In genomic region chr16:28876016-28876659, GRCh38 we compare ENCODE assay signal across 24 cellular contexts. TPM values are rescaled to one million over a fixed set of nuclear protein-coding genes. Genes with fewer than 3 reads are reported as not detected.
DNase-seq lines count a peak whose midpoint lies in the region; ATAC-seq and TF ChIP-seq lines count a peak whose summit lies in the region.
"Had no signal": no experiment of that assay in that cellular context is flagged by ENCODE, and none has a peak within 500 bp of the region (broad histone marks: within the 10 kb centered on the region; RNA-seq: fewer than 3 reads in every experiment).

No MANE protein-coding gene starts in this region.

- TF ChIP-seq CTCF in HEK293 (tag by site-specific recombination; IDR thresholded peaks at IDR 0.05): no peak
- no peak for TF ChIP-seq CTCF in gastrocnemius medialis (IDR thresholded peaks at IDR 0.05 in 4 of 5, conservative IDR thresholded peaks at IDR 0.05 in 1 of 5)

- H3K36me3 ChIP-seq in HEK293 (ENCODE audit: control insufficient read depth in 2 of 2, insufficient read depth in 1 of 2, low read length in 2 of 2): peaks cover 4 to 32% of the 10 kb centered on the region in 2 experiments; a peak in 2 of 3 replicates
- H3K36me3 ChIP-seq in SJCRH30: peaks cover under 1% of the 10 kb centered on the region; the same call in 1 of the 2 replicates
- peaks cover 0 to 21% of the 10 kb centered on the region in 2 donors for H3K36me3 ChIP-seq in gastrocnemius medialis
- H3K36me3 ChIP-seq: breast epithelium, colonic mucosa had no signal

- peaks cover 11% of the 10 kb centered on the region for H3K4me1 ChIP-seq in HEK293 (ENCODE audit: control insufficient read depth, insufficient read depth, low read length)
- H3K4me1 ChIP-seq in SJCRH30: peaks cover 44% of the 10 kb centered on the region
- peaks cover 38 to 56% of the 10 kb centered on the region in 2 donors for H3K4me1 ChIP-seq in gastrocnemius medialis

- H3K4me3 ChIP-seq in HEK293 (ENCODE audit: low read depth, low read length) (no peak overlapping the region), SJCRH30 (peak overlapping the region; percentile 30), gastrocnemius medialis (no peak overlapping the region)
- H3K4me3 ChIP-seq: breast epithelium, colonic mucosa, tibial artery had no signal

- peak overlapping the region; percentile 49; the same call in 1 of the 2 replicates for H3K27ac ChIP-seq in HEK293 (ENCODE audit: extremely low read depth, low read depth, low read length)
- H3K27ac ChIP-seq in SJCRH30: peak overlapping the region; percentile 93
- H3K27ac ChIP-seq in gastrocnemius medialis: peak overlapping the region; percentile 83 to 92 (median 90)
- H3K27ac ChIP-seq: breast epithelium, colonic mucosa, tibial artery had no signal

- POLR2A ChIA-PET in HEK293 (lab: Yijun Ruan, JAX): interaction anchor here (2.5 kb wide), 1 partner anchor 12 kb away, joined by 13 read pairs; the partner anchor contains the start of gene SH2B1

- ATAC-seq in gastrocnemius medialis: no peak
- ATAC-seq: CD8-positive, alpha-beta T cell; naive thymus-derived CD4-positive, alpha-beta T cell; stimulated activated naive CD8-positive, alpha-beta T cell treated with anti-CD3 and anti-CD28 coated beads, Interleukin-15, amount 100 ng/mL, for 72 hours had no signal

- intact Hi-C loops in gastrocnemius medialis (cut with DNase I; ENCODE audit: low total_unique reads): loop anchor here (10.0 kb wide), 1 partner anchor 341 kb away; the partner anchor contains the start of gene NUPR1

- CTCF ChIA-PET in HEK293 (lab: Yijun Ruan, JAX): no interaction called here

- no peaks in the 10 kb centered on the region for H3K9me3 ChIP-seq in HEK293 (ENCODE audit: control insufficient read depth, insufficient read depth, low read depth, low read length)
- H3K9me3 ChIP-seq in SJCRH30 (replicated peaks): no peaks in the 10 kb centered on the region
- no peaks in the 10 kb centered on the region for H3K9me3 ChIP-seq in gastrocnemius medialis
- H3K9me3 ChIP-seq: breast epithelium, colonic mucosa, SK-N-SH, tibial artery had no signal

- TF ChIP-seq POLR2A in gastrocnemius medialis (IDR thresholded peaks at IDR 0.05): no peak

- DNase-seq in SJCRH30: peak; percentile 30 to 53
- DNase-seq in kidney glomerular epithelial cell (lab: John Stamatoyannopoulos, UW): peak; percentile 24
- DNase-seq in gastrocnemius medialis: peak in 1 of 2 donors; percentile 53
- no peak for DNase-seq in SKM-1 (lab: John Stamatoyannopoulos, UW; ENCODE audit: unreplicated experiment)
- DNase-seq in midbrain (lab: John Stamatoyannopoulos, UW): no peak
- DNase-seq in iPS-NIHi11 (ENCODE audit: low spot score): no peak
- DNase-seq: activated CD4-positive, alpha-beta T cell treated with anti-CD3 and anti-CD28 coated beads for 4 hours; activated naive CD4-positive, alpha-beta T cell treated with Interleukin-2 at 50 U/mL for 16 hours; activated T-cell treated with anti-CD3 and anti-CD28 coated beads, Interleukin-2, amount 50 U/mL, for 48 hours; amniotic stem cell; CD8-positive, alpha-beta T cell; colonic mucosa; mammary epithelial cell; naive thymus-derived CD4-positive, alpha-beta T cell; NCI-H1436; NCI-H2107; NCI-H510A treated with DMSO at 0.1 percent for 48 hours; retina; SK-N-SH; stimulated activated CD4-positive, alpha-beta T cell treated with anti-CD3 and anti-CD28 coated beads, Interleukin-15, amount 100 ng/mL, for 24 hours; stimulated activated naive CD8-positive, alpha-beta T cell treated with anti-CD3 and anti-CD28 coated beads, Interleukin-15, amount 100 ng/mL, for 72 hours; tibial artery had no signal

- no peaks in the 10 kb centered on the region for H3K27me3 ChIP-seq in SJCRH30
- H3K27me3 ChIP-seq in gastrocnemius medialis: no peaks in the 10 kb centered on the region
- H3K27me3 ChIP-seq: breast epithelium, colonic mucosa had no signal

- in situ Hi-C loops in gastrocnemius medialis (cut with MboI; ENCODE audit: low sequenced_read_pairs in 4 of 4): loop anchor here in 1 of 4 donors (10.0 kb wide), 1 partner anchor 69 kb away; no protein-coding TSS in a partner anchor

TF ChIP-seq in HEK293, 187 proteins besides CTCF, POLR2A, EP300 and RAD21 (continues in another document):
- TF ChIP-seq ZSCAN4 (tag by site-specific recombination; IDR thresholded peaks at IDR 0.05): no peak
- no peak for TF ChIP-seq KLF7 (tag by site-specific recombination; IDR thresholded peaks at IDR 0.05; ENCODE audit: borderline replicate concordance)
- TF ChIP-seq ZNF10 (tag by site-specific recombination; IDR thresholded peaks at IDR 0.05): no peak
- TF ChIP-seq ZBTB44 (tag by site-specific recombination; IDR thresholded peaks at IDR 0.05): no peak
- no peak for TF ChIP-seq ZNF112 (tag by site-specific recombination; IDR thresholded peaks at IDR 0.05)
- TF ChIP-seq ZNF76 (tag by site-specific recombination; IDR thresholded peaks at IDR 0.05; ENCODE audit: borderline replicate concordance, low read depth): no peak
- no peak; the same call in 1 of the 2 replicates for TF ChIP-seq PRDM10 (tag by site-specific recombination; IDR thresholded peaks at IDR 0.05)
- TF ChIP-seq ZNF341 (tag by site-specific recombination; IDR thresholded peaks at IDR 0.05; ENCODE audit: low read depth): peak; percentile 76
- no peak for TF ChIP-seq ZNF24 (tag by site-specific recombination; IDR thresholded peaks at IDR 0.05)
- TF ChIP-seq ZNF175 (tag by site-specific recombination; IDR thresholded peaks at IDR 0.05): no peak
- TF ChIP-seq ZNF768 (tag by site-specific recombination; IDR thresholded peaks at IDR 0.05): no peak
- no peak for TF ChIP-seq MZF1 (tag by site-specific recombination; IDR thresholded peaks at IDR 0.05; ENCODE audit: borderline replicate concordance)
- TF ChIP-seq ZNF133 (tag by site-specific recombination; IDR thresholded peaks at IDR 0.05): no peak
- TF ChIP-seq ZNF514 (tag by site-specific recombination; IDR thresholded peaks at IDR 0.05): no peak
- TF ChIP-seq ZNF707 (tag by site-specific recombination; IDR thresholded peaks at IDR 0.05): no peak
- no peak for TF ChIP-seq HOXD13 (CRISPR knock-in tag; IDR thresholded peaks at IDR 0.05; ENCODE audit: borderline replicate concordance)
- TF ChIP-seq GLIS2 (tag by site-specific recombination; IDR thresholded peaks at IDR 0.05): peak; percentile 37; the same call in 1 of the 2 replicates

RNA-seq across cellular contexts. Expression of gene ATP2A1, which starts 2.1 kb away (rescaled TPM):
- 21.8 and 24.8 TPM in 2 replicates for total RNA-seq in SJCRH30 (2014; rRNA removed; shearing (Covaris generic))
- total RNA-seq in gastrocnemius medialis: 100 to 1,000 TPM; 380 to 909 (median 764) TPM

RNA-seq across cellular contexts. Expression of gene SH2B1, which starts 12.5 kb away (rescaled TPM):
- 20.3 and 21.4 TPM in 2 replicates for total RNA-seq in SJCRH30 (2014; rRNA removed; shearing (Covaris generic))
- total RNA-seq in gastrocnemius medialis: 10 to 100 TPM; 13.9 to 28.5 (median 20.6) TPM

RNA-seq across cellular contexts. Expression of gene TUFM, which starts 30.0 kb away (rescaled TPM):
- total RNA-seq in SJCRH30 (2014; rRNA removed; shearing (Covaris generic)): 115 and 119 TPM in 2 replicates
- 100 to 1,000 TPM; 140 to 196 (median 167) TPM for total RNA-seq in gastrocnemius medialis

RNA-seq across cellular contexts. Expression of gene RABEP2, which starts 48.9 kb away (rescaled TPM):
- total RNA-seq in SJCRH30 (2014; rRNA removed; shearing (Covaris generic)): 7.4 and 8.1 TPM in 2 replicates
- total RNA-seq in gastrocnemius medialis: 10 to 100 TPM in 1 of 4 donors, 1 to 10 TPM in 3; 2.9 to 13.9 (median 6.4) TPM

RNA-seq across cellular contexts. Expression of gene ATXN2L, which starts 53.3 kb away (rescaled TPM):
- total RNA-seq in SJCRH30 (2014; rRNA removed; shearing (Covaris generic)): 55.0 and 68.3 TPM in 2 replicates
- 10 to 100 TPM; 24.0 to 68.6 (median 47.7) TPM for total RNA-seq in gastrocnemius medialis

Comparison
In these comparisons a context has a peak if more than half of its experiments do, and no peak if none do; other contexts are left out.
1. DNase-seq: peak in SJCRH30 (2 of 2) and kidney glomerular epithelial cell (single experiment); none in SKM-1 (single experiment), midbrain (single experiment) and iPS-NIHi11 (single experiment).
2. RNA of gene ATP2A1, which starts 2.1 kb away (total RNA-seq): 380 to 909 TPM in gastrocnemius medialis; 21.8 to 24.8 TPM in SJCRH30; every median in the first group is over 10 times any median in the second.
3. Peak in every context shown above with its lines, with median percentiles within 50 percentile points of each other: H3K27ac ChIP-seq.